ENCODE assay signal across 8 cellular contexts in the genomic region with DNA sequence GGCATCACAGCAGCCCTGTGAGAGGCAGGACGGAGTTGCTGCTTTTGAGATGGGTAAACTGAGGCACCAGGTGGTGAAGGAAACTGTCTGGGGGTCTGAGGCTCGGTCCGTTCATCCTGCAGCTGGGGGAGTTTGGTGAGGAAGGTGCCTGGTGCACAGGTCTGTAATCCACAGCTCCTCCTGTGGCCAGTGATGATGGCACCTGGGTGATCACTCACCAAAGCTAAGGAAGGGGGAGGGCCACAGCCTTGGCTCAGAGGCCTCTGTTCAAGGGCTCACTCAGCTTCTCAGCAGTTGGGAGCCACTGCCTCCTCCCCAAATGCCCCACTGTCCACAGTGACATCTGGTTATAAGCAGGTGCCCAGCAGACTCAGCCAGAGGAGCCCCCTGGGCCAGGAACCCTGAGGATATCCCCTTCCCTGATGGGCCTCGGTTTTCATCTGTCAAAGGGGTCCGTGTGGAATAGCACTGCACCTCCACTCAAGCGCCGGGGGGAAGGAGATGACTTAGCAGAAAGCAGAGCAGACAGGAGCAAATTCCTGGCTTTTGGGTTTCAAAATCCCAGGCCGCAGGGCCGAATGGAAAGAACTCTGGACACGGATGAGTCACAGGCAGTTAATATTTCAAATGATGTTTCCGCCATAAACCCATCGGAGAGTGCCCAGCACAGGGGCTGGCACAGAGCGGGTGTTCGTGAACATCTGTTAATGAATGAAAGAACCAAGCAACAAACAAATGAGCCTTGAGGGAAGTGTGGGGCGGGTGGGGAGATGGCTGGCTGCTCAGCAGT.
DNase-seq lines count a peak whose midpoint lies in the region; ATAC-seq lines count a peak whose summit lies in the region.

No MANE protein-coding gene starts in this region.

- H3K27me3 Mint-ChIP-seq in activated T-cell treated with anti-CD3 and anti-CD28 coated beads, Interleukin-2, amount 50 U/mL, for 24 hours: no peaks in the 10 kb centered on the region

- H3K36me3 Mint-ChIP-seq in activated T-cell treated with anti-CD3 and anti-CD28 coated beads, Interleukin-2, amount 50 U/mL, for 24 hours (ENCODE audit: low read depth): no peaks in the 10 kb centered on the region

- H3K4me1 Mint-ChIP-seq in activated T-cell treated with anti-CD3 and anti-CD28 coated beads, Interleukin-2, amount 50 U/mL, for 24 hours (ENCODE audit: low read depth): no peaks in the 10 kb centered on the region

- H3K36me3 ChIP-seq in Karpas-422 (ENCODE audit: insufficient read depth, low read length): no peaks in the 10 kb centered on the region

- H3K79me2 ChIP-seq in Karpas-422 (ENCODE audit: low read length): no peaks in the 10 kb centered on the region

- no peaks in the 10 kb centered on the region for H3K9me3 ChIP-seq in Karpas-422 (ENCODE audit: low read length)

- no peaks in the 10 kb centered on the region for H3K9me3 Mint-ChIP-seq in activated T-cell treated with anti-CD3 and anti-CD28 coated beads, Interleukin-2, amount 50 U/mL, for 24 hours

- no peaks in the 10 kb centered on the region for H3K27me3 ChIP-seq in Karpas-422 (ENCODE audit: low read length)

- H3K27ac ChIP-seq in Karpas-422 (ENCODE audit: low read length): no peak overlapping the region

- H2AFZ ChIP-seq in Karpas-422 (ENCODE audit: low read length): no peak overlapping the region

- no peak overlapping the region for H3K27ac Mint-ChIP-seq in activated T-cell treated with anti-CD3 and anti-CD28 coated beads, Interleukin-2, amount 50 U/mL, for 24 hours

- peaks cover 21% of the 10 kb centered on the region for H3K4me1 ChIP-seq in Karpas-422 (ENCODE audit: low read length)

- no peak overlapping the region for H3K4me3 ChIP-seq in Karpas-422 (ENCODE audit: low read length)

- H3K4me3 Mint-ChIP-seq in activated T-cell treated with anti-CD3 and anti-CD28 coated beads, Interleukin-2, amount 50 U/mL, for 24 hours: no peak overlapping the region

- DNase-seq in EH (ENCODE audit: low read depth): peak; percentile 97
- DNase-seq in Karpas-422: peak; percentile 65
- peak; percentile 96 for DNase-seq in dedifferentiated amniotic fluid mesenchymal stem cell (ENCODE audit: extremely low spot score)
- peak; percentile 23 for DNase-seq in non-pigmented ciliary epithelial cell (ENCODE audit: low read depth)
- no peak for DNase-seq in NCI-H2227 (lab: John Stamatoyannopoulos, UW; ENCODE audit: unreplicated experiment)
- DNase-seq in activated effector memory CD4-positive, alpha-beta T cell treated with Interleukin-2 at 50 U/mL for 16 hours: no peak
- no peak for DNase-seq in activated T-cell treated with anti-CD3 and anti-CD28 coated beads, Interleukin-2, amount 50 U/mL, for 24 hours

- H3K9me2 ChIP-seq in Karpas-422 (replicated peaks; ENCODE audit: insufficient read depth, low read length): no peaks in the 10 kb centered on the region

- H3K4me2 ChIP-seq in Karpas-422 (ENCODE audit: low read depth, low read length, poor library complexity, severe bottlenecking): peak overlapping the region; percentile 7

- no peak overlapping the region for H3K9ac ChIP-seq in Karpas-422 (ENCODE audit: low read length)

- ATAC-seq in GM19452 (IDR thresholded peaks at IDR 0.05; ENCODE audit: unreplicated experiment): no peak

- H4K20me1 ChIP-seq in Karpas-422 (ENCODE audit: insufficient read depth, low read depth, low read length): no peaks in the 10 kb centered on the region

Comparison
In these comparisons a context has a peak if more than half of its experiments do, and no peak if none do; other contexts are left out.
1. DNase-seq: peak in EH (single experiment), Karpas-422 (single experiment), dedifferentiated amniotic fluid mesenchymal stem cell (single experiment) and non-pigmented ciliary epithelial cell (single experiment); none in NCI-H2227 (single experiment), activated effector memory CD4-positive, alpha-beta T cell treated with Interleukin-2 at 50 U/mL for 16 hours (single experiment) and activated T-cell treated with anti-CD3 and anti-CD28 coated beads, Interleukin-2, amount 50 U/mL, for 24 hours (single experiment).